ENCODE assay signal across 21 cellular contexts in the genomic region with DNA sequence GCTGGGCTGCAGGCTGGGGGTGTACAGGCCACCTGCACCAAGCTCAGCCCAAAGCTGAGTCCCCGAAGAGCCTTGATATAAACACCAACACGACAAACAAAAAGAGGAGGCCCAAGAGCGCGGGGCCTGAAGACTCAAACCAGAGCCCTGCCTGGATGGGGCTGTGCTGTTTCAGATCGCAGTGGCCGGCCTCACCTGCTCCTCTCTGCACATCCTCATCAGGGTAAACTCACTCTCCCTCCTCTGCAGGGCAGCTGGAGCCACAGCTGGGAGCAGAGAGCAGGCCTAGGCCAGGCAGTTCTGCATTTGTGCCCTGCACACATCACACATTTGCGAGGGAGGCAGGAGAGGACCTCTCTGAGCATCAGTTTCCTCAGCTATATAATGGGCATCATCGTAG. TPM values are rescaled to one million over a fixed set of nuclear protein-coding genes. Genes with fewer than 3 reads are reported as not detected.
A peak's percentile ranks its signal among the peaks of the same experiment; 100 is the strongest.
DNase-seq lines count a peak whose midpoint lies in the region; ATAC-seq, FAIRE-seq and TF ChIP-seq lines count a peak whose summit lies in the region.
"Had no signal": no experiment of that assay in that cellular context is flagged by ENCODE, and none has a peak within 500 bp of the region (broad histone marks: within the 10 kb centered on the region; RNA-seq: fewer than 3 reads in every experiment).

No MANE protein-coding gene starts in this region.

- H3K27me3 Mint-ChIP-seq in GM23338 (ENCODE audit: insufficient read depth, low read depth, poor library complexity) = peaks cover 9% of the 10 kb centered on the region
- H3K27me3 Mint-ChIP-seq: CD8-positive, alpha-beta memory T cell had no signal

- H3K4me1 Mint-ChIP-seq in GM23338 = peaks cover 11% of the 10 kb centered on the region

- intact Hi-C loops in kidney (cut with DNase I) (no loop called here), sciatic nerve (cut with DNase I) (no loop called here)

- H3K9me3 ChIP-seq in MM.1S (replicated peaks; ENCODE audit: insufficient read depth, low read length) = no peaks in the 10 kb centered on the region
- H3K9me3 ChIP-seq in kidney (ENCODE audit: control insufficient read depth in 1 of 2, low read length in 2 of 2) = no peaks in the 10 kb centered on the region
- H3K9me3 ChIP-seq: MG63, SJSA1 had no signal

- H3K9ac ChIP-seq in MM.1S (ENCODE audit: low read length) (no peak overlapping the region), kidney (ENCODE audit: low read length in 2 of 2) (no peak overlapping the region)
- H3K9ac ChIP-seq: KMS-11 had no signal

- H4K20me1 ChIP-seq in MM.1S (ENCODE audit: insufficient read depth, low read length) (no peaks in the 10 kb centered on the region), GM23338 (replicated peaks; ENCODE audit: insufficient read depth) (0 out of 2 replicates have a peak, but pooled peaks cover 2% of the 10 kb centered on the region)

- no peak overlapping the region for H3K4me3 ChIP-seq in H7 (ENCODE audit: insufficient read depth, low read depth, low read length)
- no peak overlapping the region for H3K4me3 ChIP-seq in MM.1S (ENCODE audit: low read length)
- no peak overlapping the region for H3K4me3 ChIP-seq in kidney (ENCODE audit: low read length in 2 of 2)
- H3K4me3 ChIP-seq in GM23338 = no peak overlapping the region
- H3K4me3 ChIP-seq: MG63, SJSA1 had no signal

- no peak for ATAC-seq in sciatic nerve
- ATAC-seq in GM23338 = no peak
- no peak for ATAC-seq in GM18505 (IDR thresholded peaks at IDR 0.05; ENCODE audit: unreplicated experiment)

- H2AFZ ChIP-seq in MM.1S (ENCODE audit: low read length) (no peak overlapping the region), GM23338 (no peak overlapping the region)

- no peaks in the 10 kb centered on the region; the same call in 2 of the 3 replicates for H3K36me3 Mint-ChIP-seq in GM23338 (ENCODE audit: low read depth)

- H3K4me3 Mint-ChIP-seq in GM23338 = no peak overlapping the region
- H3K4me3 Mint-ChIP-seq: HFFc6 had no signal

- H3K27me3 ChIP-seq in H7 (ENCODE audit: control insufficient read depth, insufficient read depth, low read length) (no peaks in the 10 kb centered on the region), MM.1S (replicated peaks; ENCODE audit: insufficient read depth, low read length) (no peaks in the 10 kb centered on the region), GM23338 (ENCODE audit: insufficient read depth) (no peaks in the 10 kb centered on the region; the same call in 1 of the 2 replicates)
- H3K27me3 ChIP-seq: MG63, SJSA1 had no signal

- H3K36me3 ChIP-seq in H7 (replicated peaks; ENCODE audit: control insufficient read depth, insufficient read depth, low read length) = no peaks in the 10 kb centered on the region
- H3K36me3 ChIP-seq in MM.1S (replicated peaks; ENCODE audit: insufficient read depth, low read length) = no peaks in the 10 kb centered on the region
- H3K36me3 ChIP-seq in kidney (ENCODE audit: control insufficient read depth in 1 of 2, insufficient read depth in 2 of 2, low read length in 2 of 2) = no peaks in the 10 kb centered on the region
- no peaks in the 10 kb centered on the region for H3K36me3 ChIP-seq in GM23338 (ENCODE audit: insufficient read depth)

- FAIRE-seq in kidney (lab: Jason Lieb, UNC) = no peak
- FAIRE-seq: H1, RCC 7860 had no signal

- peaks cover 44% of the 10 kb centered on the region for H3K79me2 ChIP-seq in MM.1S (ENCODE audit: low read length)
- peaks cover 6% of the 10 kb centered on the region for H3K79me2 ChIP-seq in GM23338 (replicated peaks; ENCODE audit: insufficient read depth)

- H3K9me3 Mint-ChIP-seq in GM23338 = no peaks in the 10 kb centered on the region
- H3K9me3 Mint-ChIP-seq: HFFc6 had no signal

- no peak overlapping the region for H3K4me2 ChIP-seq in MM.1S (ENCODE audit: low read depth, low read length)
- no peak overlapping the region for H3K4me2 ChIP-seq in GM23338
- H3K4me2 ChIP-seq: KMS-11 had no signal

- TF ChIP-seq CTCF in MM.1S (IDR thresholded peaks at IDR 0.05; ENCODE audit: low read length) = no peak
- TF ChIP-seq CTCF in kidney (IDR thresholded peaks at IDR 0.05; ENCODE audit: borderline replicate concordance, extremely low read depth, insufficient read depth) = no peak
- no peak for TF ChIP-seq CTCF in GM23338 (conservative IDR thresholded peaks at IDR 0.05; ENCODE audit: low read depth in 2 of 2)

- H3K4me1 ChIP-seq in MM.1S (ENCODE audit: low read length) (peaks cover 39% of the 10 kb centered on the region), kidney (ENCODE audit: control insufficient read depth in 1 of 2, insufficient read depth in 1 of 2, low read depth in 1 of 2, low read length in 2 of 2) (peaks cover 0 to 5% of the 10 kb centered on the region in 2 donors), GM23338 (ENCODE audit: insufficient read depth) (peaks cover 2% of the 10 kb centered on the region; the same call in 1 of the 2 replicates)

- H3F3A ChIP-seq in MM.1S (ENCODE audit: insufficient read depth, low read length) (peaks cover 41% of the 10 kb centered on the region), GM23338 (replicated peaks; ENCODE audit: low read depth) (no peaks in the 10 kb centered on the region)

- DNase-seq in H7 (peak; percentile 8), MM.1S (peak; percentile 5), kidney (peak; percentile 46), sciatic nerve (ENCODE audit: low spot score) (peak; percentile 41), GM23338 (ENCODE audit: low spot score) (no peak)
- no peak for DNase-seq in activated CD4-positive, CD25-positive, alpha-beta regulatory T cell (lab: John Stamatoyannopoulos, UW)
- DNase-seq: DMS 273 treated with DMSO at 0.1 percent for 48 hours, HFFc6, MG63, NCI-H1105 treated with DMSO at 0.1 percent for 48 hours, NCI-H187 treated with DMSO at 0.1 percent for 48 hours, NCI-H446 treated with DMSO at 0.1 percent for 48 hours had no signal

- TF ChIP-seq POLR2A in GM18505 (IDR thresholded peaks at IDR 0.05; ENCODE audit: borderline replicate concordance, extremely low read depth, insufficient read depth, insufficient read length) = no peak

- H3K27ac ChIP-seq in MM.1S (ENCODE audit: low read length) (no peak overlapping the region), kidney (ENCODE audit: low read depth in 2 of 2, low read length in 2 of 2) (no peak overlapping the region), GM23338 (ENCODE audit: low read depth) (no peak overlapping the region)
- H3K27ac ChIP-seq: KMS-11, SJSA1 had no signal

- no peak overlapping the region for H3K27ac Mint-ChIP-seq in GM23338
- H3K27ac Mint-ChIP-seq: HFFc6 had no signal

- H3K9me2 ChIP-seq in MM.1S (replicated peaks; ENCODE audit: insufficient read depth, low read length) (no peaks in the 10 kb centered on the region), GM23338 (ENCODE audit: insufficient read depth) (no peaks in the 10 kb centered on the region)

TF ChIP-seq in GM23338, 12 proteins besides CTCF, POLR2A, EP300 and RAD21 (continues in another document):
- TF ChIP-seq JUNB (IDR thresholded peaks at IDR 0.05; ENCODE audit: unreplicated experiment) = no peak
- TF ChIP-seq, protein P1, sequence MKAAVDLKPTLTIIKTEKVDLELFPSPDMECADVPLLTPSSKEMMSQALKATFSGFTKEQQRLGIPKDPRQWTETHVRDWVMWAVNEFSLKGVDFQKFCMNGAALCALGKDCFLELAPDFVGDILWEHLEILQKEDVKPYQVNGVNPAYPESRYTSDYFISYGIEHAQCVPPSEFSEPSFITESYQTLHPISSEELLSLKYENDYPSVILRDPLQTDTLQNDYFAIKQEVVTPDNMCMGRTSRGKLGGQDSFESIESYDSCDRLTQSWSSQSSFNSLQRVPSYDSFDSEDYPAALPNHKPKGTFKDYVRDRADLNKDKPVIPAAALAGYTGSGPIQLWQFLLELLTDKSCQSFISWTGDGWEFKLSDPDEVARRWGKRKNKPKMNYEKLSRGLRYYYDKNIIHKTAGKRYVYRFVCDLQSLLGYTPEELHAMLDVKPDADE (IDR thresholded peaks at IDR 0.05) = no peak
- TF ChIP-seq STAT1 (IDR thresholded peaks at IDR 0.05; ENCODE audit: unreplicated experiment) = no peak
- no peak for TF ChIP-seq NANOG (IDR thresholded peaks at IDR 0.05; ENCODE audit: borderline replicate concordance)
- no peak for TF ChIP-seq POLR2AphosphoS5 (IDR thresholded peaks at IDR 0.05; ENCODE audit: low read depth)
- TF ChIP-seq EZH2 (IDR thresholded peaks at IDR 0.05; ENCODE audit: low read depth, unreplicated experiment) = no peak

RNA-seq across cellular contexts. Expression of a gene that starts 3.7 kb away (rescaled TPM):
- total RNA-seq in H7 (2014; rRNA removed; shearing (Covaris generic)) = 75.6 and 91.7 TPM in 2 replicates
- 16.8 TPM for total RNA-seq in kidney
- polyA plus RNA-seq in kidney (ENCODE audit: insufficient read depth, low read depth, low replicate concordance) = 18.0 TPM
- 28.1 TPM for total RNA-seq in sciatic nerve
- total RNA-seq in GM23338 (2014; rRNA removed; shearing (Covaris generic)) = 77.6 and 80.5 TPM in 2 replicates
- 22.9 and 32.6 TPM in 2 replicates for polyA plus RNA-seq in GM23338 (2016; fragmentation: Nextera tagmentation; extraction: Ambion mirVana)

RNA-seq across cellular contexts. Expression of a gene that starts 36.4 kb away (rescaled TPM):
- 48.2 and 53.2 TPM in 2 replicates for total RNA-seq in H7 (2014; rRNA removed; shearing (Covaris generic))
- total RNA-seq in kidney = 19.5 TPM
- 26.3 TPM for polyA plus RNA-seq in kidney (ENCODE audit: insufficient read depth, low read depth, low replicate concordance)
- total RNA-seq in sciatic nerve = 17.5 TPM
- 43.3 and 59.7 TPM in 2 replicates for total RNA-seq in GM23338 (2014; rRNA removed; shearing (Covaris generic))
- 33.0 and 35.4 TPM in 2 replicates for polyA plus RNA-seq in GM23338 (2016; fragmentation: Nextera tagmentation; extraction: Ambion mirVana)

RNA-seq across cellular contexts. Expression of a gene that starts 57.9 kb away (rescaled TPM):
- total RNA-seq in H7 (2014; rRNA removed; shearing (Covaris generic)) = not detected in 2 replicates
- not detected for total RNA-seq in kidney
- polyA plus RNA-seq in kidney (ENCODE audit: insufficient read depth, low read depth, low replicate concordance) = not detected
- total RNA-seq in sciatic nerve = not detected
- total RNA-seq in GM23338 (2014; rRNA removed; shearing (Covaris generic)) = not detected in 2 replicates
- polyA plus RNA-seq in GM23338 (2016; fragmentation: Nextera tagmentation; extraction: Ambion mirVana) = not detected in 2 replicates
- total RNA-seq: CD8-positive, alpha-beta memory T cell; Daoy; H1; HFFc6; SJSA1 had no signal
- polyA plus RNA-seq: AG04450; BJ; CD8-positive, alpha-beta memory T cell; H1 had no signal

Comparison
In these comparisons a context has a peak if more than half of its experiments do, and no peak if none do; other contexts are left out.
1. DNase-seq: peak in H7 (single experiment), MM.1S (single experiment), kidney (single experiment) and sciatic nerve (single experiment); none in GM23338 (single experiment) and activated CD4-positive, CD25-positive, alpha-beta regulatory T cell (0 of 4).